Comparison of ENCODE assay signal across 20 cellular contexts in the genomic region with DNA sequence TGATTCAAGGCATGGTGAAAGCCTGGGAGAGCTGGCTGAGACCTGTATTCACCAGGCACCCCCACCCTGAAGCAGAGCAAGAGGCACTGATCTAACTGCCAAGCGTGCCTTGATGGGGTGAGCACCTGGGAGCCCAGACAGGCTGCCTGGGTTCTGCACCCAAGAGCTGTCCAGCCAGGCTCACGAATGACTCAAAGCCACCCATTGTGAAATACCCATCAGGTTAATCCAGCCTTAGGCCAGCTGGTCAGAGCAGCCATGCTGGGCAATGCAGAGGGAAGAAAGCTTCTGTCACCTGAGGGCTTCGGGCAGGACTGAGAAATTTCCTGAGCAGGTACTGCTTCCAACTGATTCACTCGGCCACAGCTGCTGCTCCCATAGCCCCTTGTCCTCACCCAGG. TPM values are rescaled to one million over a fixed set of nuclear protein-coding genes. Genes with fewer than 3 reads are reported as not detected.
DNase-seq lines count a peak whose midpoint lies in the region; ATAC-seq and TF ChIP-seq lines count a peak whose summit lies in the region.
"Had no signal": no experiment of that assay in that cellular context is flagged by ENCODE, and none has a peak within 500 bp of the region (broad histone marks: within the 10 kb centered on the region; RNA-seq: fewer than 3 reads in every experiment).

No MANE protein-coding gene starts in this region.

- intact Hi-C loops in prostate gland (cut with DNase I) = no loop called here

- H3K27ac Mint-ChIP-seq in progenitor cell of endocrine pancreas = no peak overlapping the region

- H2AFZ ChIP-seq in MM.1S (ENCODE audit: low read length) = no peak overlapping the region

- H3K27ac ChIP-seq in RWPE2 (ENCODE audit: poor library complexity, severe bottlenecking) = no peak overlapping the region
- H3K27ac ChIP-seq in MM.1S (ENCODE audit: low read length) = no peak overlapping the region
- no peak overlapping the region for H3K27ac ChIP-seq in prostate gland

- no peaks in the 10 kb centered on the region for H3K9me3 Mint-ChIP-seq in progenitor cell of endocrine pancreas (ENCODE audit: low read depth)

- no peaks in the 10 kb centered on the region for H3K27me3 Mint-ChIP-seq in progenitor cell of endocrine pancreas

- TF ChIP-seq CTCF in RWPE2 (IDR thresholded peaks at IDR 0.05; ENCODE audit: poor library complexity, severe bottlenecking) (no peak), MM.1S (IDR thresholded peaks at IDR 0.05; ENCODE audit: low read length) (no peak), prostate gland (IDR thresholded peaks at IDR 0.05) (no peak), progenitor cell of endocrine pancreas (IDR thresholded peaks at IDR 0.05; ENCODE audit: unreplicated experiment) (no peak)

- WGBS in prostate gland = 94% methylated on average over 4 of the region's 4 CpGs

- no peaks in the 10 kb centered on the region for H4K20me1 ChIP-seq in MM.1S (ENCODE audit: insufficient read depth, low read length)

- no peaks in the 10 kb centered on the region for H3K4me1 ChIP-seq in RWPE2 (ENCODE audit: insufficient read depth, poor library complexity, severe bottlenecking)
- no peaks in the 10 kb centered on the region for H3K4me1 ChIP-seq in MM.1S (ENCODE audit: low read length)
- H3K4me1 ChIP-seq in prostate gland (replicated peaks) = no peaks in the 10 kb centered on the region

- no peak overlapping the region for H3K4me2 ChIP-seq in MM.1S (ENCODE audit: low read depth, low read length)

- ATAC-seq in RWPE2 (ENCODE audit: low read depth) (peak; percentile 51; the same call in 1 of the 3 replicates), esophagus mucosa (peak; percentile 49)

- H3K4me3 Mint-ChIP-seq in progenitor cell of endocrine pancreas (ENCODE audit: low read depth) = no peak overlapping the region

- TF ChIP-seq POLR2A in prostate gland (IDR thresholded peaks at IDR 0.05) = no peak

- H3K4me1 Mint-ChIP-seq in progenitor cell of endocrine pancreas (ENCODE audit: low read depth) = no peaks in the 10 kb centered on the region

- H3K36me3 ChIP-seq in RWPE2 (ENCODE audit: low read depth) (peaks cover 80% of the 10 kb centered on the region), MM.1S (replicated peaks; ENCODE audit: insufficient read depth, low read length) (no peaks in the 10 kb centered on the region; the same call in 1 of the 2 replicates), prostate gland (peaks cover 3 to 7% of the 10 kb centered on the region in 2 donors)

- H3K9me3 ChIP-seq in RWPE2 (ENCODE audit: severe bottlenecking) (no peaks in the 10 kb centered on the region), MM.1S (replicated peaks; ENCODE audit: insufficient read depth, low read length) (no peaks in the 10 kb centered on the region), prostate gland (no peaks in the 10 kb centered on the region)

- no peaks in the 10 kb centered on the region for H3F3A ChIP-seq in MM.1S (ENCODE audit: insufficient read depth, low read length)

- no peaks in the 10 kb centered on the region for H3K9me2 ChIP-seq in MM.1S (replicated peaks; ENCODE audit: insufficient read depth, low read length)

- no peak overlapping the region for H3K4me3 ChIP-seq in RWPE2 (ENCODE audit: severe bottlenecking)
- no peak overlapping the region for H3K4me3 ChIP-seq in MM.1S (ENCODE audit: low read length)
- H3K4me3 ChIP-seq in prostate gland = no peak overlapping the region

- no peaks in the 10 kb centered on the region for H3K27me3 ChIP-seq in RWPE2 (ENCODE audit: insufficient read depth, poor library complexity, severe bottlenecking)
- H3K27me3 ChIP-seq in MM.1S (replicated peaks; ENCODE audit: insufficient read depth, low read length) = no peaks in the 10 kb centered on the region
- no peaks in the 10 kb centered on the region for H3K27me3 ChIP-seq in prostate gland (replicated peaks; ENCODE audit: insufficient read depth)

- H3K79me2 ChIP-seq in MM.1S (ENCODE audit: low read length) = no peaks in the 10 kb centered on the region

- peaks cover 38% of the 10 kb centered on the region for H3K36me3 Mint-ChIP-seq in progenitor cell of endocrine pancreas (ENCODE audit: insufficient read depth)

- no peak overlapping the region for H3K9ac ChIP-seq in MM.1S (ENCODE audit: low read length)

- peak; percentile 7 for DNase-seq in ELR (ENCODE audit: low read depth)
- no peak for DNase-seq in RWPE2 (ENCODE audit: low spot score)
- DNase-seq in renal cortical epithelial cell (ENCODE audit: low read depth) = peak; percentile 15
- no peak for DNase-seq in MM.1S
- no peak for DNase-seq in prostate gland (ENCODE audit: low spot score)
- no peak for DNase-seq in mesenteric fat pad (ENCODE audit: low spot score)
- DNase-seq in progenitor cell of endocrine pancreas (ENCODE audit: low spot score, unreplicated experiment) = no peak
- DNase-seq: Calu3, DMS79 treated with DMSO at 0.1 percent for 48 hours, KG1, NCI-H1048, NCI-H1417 treated with DMSO at 0.1 percent for 48 hours, NCI-H1694 treated with DMSO at 0.1 percent for 48 hours, NCI-H2081, NCI-H2227 treated with DMSO at 0.1 percent for 48 hours, NCI-H526 treated with DMSO at 0.1 percent for 48 hours, RPMI8226, SHP77 treated with DMSO at 0.1 percent for 48 hours had no signal

RNA-seq across cellular contexts. Expression of gene THOC5, which starts 22.1 kb away (rescaled TPM):
- total RNA-seq in esophagus mucosa (30.1 TPM), renal cortical epithelial cell (47.8 and 76.3 TPM in 2 replicates), prostate gland (10 to 100 TPM; 27.5 to 57.9 TPM), mesenteric fat pad (33.3 TPM), progenitor cell of endocrine pancreas (72.9 and 80.3 TPM in 2 replicates)

RNA-seq across cellular contexts. Expression of gene NIPSNAP1, which starts 49.5 kb away (rescaled TPM):
- total RNA-seq in esophagus mucosa (39.0 TPM), renal cortical epithelial cell (77.6 and 109 TPM in 2 replicates), prostate gland (10 to 100 TPM; 24.1 to 46.9 TPM), mesenteric fat pad (7.9 TPM), progenitor cell of endocrine pancreas (221 and 222 TPM in 2 replicates)

RNA-seq across cellular contexts. Expression of gene NEFH, which starts 51.4 kb away (rescaled TPM):
- total RNA-seq in esophagus mucosa (not detected), renal cortical epithelial cell (0.15 and 0.17 TPM in 2 replicates), prostate gland (100 to 1,000 TPM; 149 to 887 TPM), mesenteric fat pad (0.87 TPM), progenitor cell of endocrine pancreas (0.69 and 0.80 TPM in 2 replicates)
- total RNA-seq: A172, Calu3 had no signal

Comparison
In these comparisons a context has a peak if more than half of its experiments do, and no peak if none do; other contexts are left out.
1. DNase-seq: peak in ELR (single experiment) and renal cortical epithelial cell (single experiment); none in RWPE2 (single experiment), MM.1S (single experiment), prostate gland (single experiment), mesenteric fat pad (single experiment) and progenitor cell of endocrine pancreas (single experiment).
2. RNA of gene NEFH, which starts 51.4 kb away (total RNA-seq): 149 to 887 TPM in prostate gland; 0.87 TPM in mesenteric fat pad (single experiment), 0.69 to 0.80 TPM in progenitor cell of endocrine pancreas, 0.15 to 0.17 TPM in renal cortical epithelial cell and not detected in esophagus mucosa (single experiment); every median in the first group is over 10 times any median in the second.